Comparison of ENCODE assay signal across 16 cellular contexts in genomic region chr20:8116067-8116811, GRCh38. TPM values are rescaled to one million over a fixed set of nuclear protein-coding genes. Genes with fewer than 3 reads are reported as not detected.
A peak's percentile ranks its signal among the peaks of the same experiment; 100 is the strongest.
DNase-seq lines count a peak whose midpoint lies in the region; ATAC-seq, FAIRE-seq and TF ChIP-seq lines count a peak whose summit lies in the region.
"Had no signal": no experiment of that assay in that cellular context is flagged by ENCODE, and none has a peak within 500 bp of the region (broad histone marks: within the 10 kb centered on the region; RNA-seq: fewer than 3 reads in every experiment).

No MANE protein-coding gene starts in this region.

- H3K4me3 Mint-ChIP-seq in stimulated activated memory B cell treated with anti-CD40 and anti-IgM and Interleukin-4, amounts not matched to agents 10 μg/mL and 1 μg/mL and 100 μg/mL, for 72 hours, result no peak overlapping the region
- H3K4me3 Mint-ChIP-seq: activated B cell treated with CpG ODN at 0.5 μM for 24 hours; activated CD8-positive, alpha-beta memory T cell treated with anti-CD3 and anti-CD28 coated beads, Interleukin-2, amount 10 ng/mL, durations not matched to agents 7 days and 5 days; activated naive CD4-positive, alpha-beta T cell treated with anti-CD3 and anti-CD28 coated beads, Interleukin-2, amount 50 U/mL, for 24 hours had no signal

- H3K27ac ChIP-seq in VCaP (peak overlapping the region; percentile 76; the same call in 1 of the 2 replicates), tibial artery (no peak overlapping the region)
- H3K27ac ChIP-seq: C4-2B, upper lobe of right lung had no signal

- DNase-seq in EH (ENCODE audit: low read depth), result peak; percentile 75
- DNase-seq in foreskin fibroblast, result peak; percentile 78 to 87
- DNase-seq in sciatic nerve (ENCODE audit: low spot score), result no peak
- DNase-seq in RCC 7860 (ENCODE audit: low spot score), result no peak
- no peak for DNase-seq in tibial artery
- DNase-seq in NCI-H82 treated with DMSO at 0.1 percent for 48 hours (lab: John Stamatoyannopoulos, UW; ENCODE audit: unreplicated experiment), result no peak
- DNase-seq: activated B cell treated with CpG ODN at 0.5 μM for 24 hours; activated CD8-positive, alpha-beta memory T cell treated with anti-CD3 and anti-CD28 coated beads, Interleukin-2, amount 10 ng/mL, durations not matched to agents 7 days and 5 days; mesendoderm; NCI-H1092 treated with DMSO at 0.1 percent for 48 hours; nucleus accumbens; upper lobe of right lung had no signal

- H3K4me3 ChIP-seq in foreskin fibroblast (ENCODE audit: low read depth in 1 of 2, low read length in 2 of 2) (no peak overlapping the region), tibial artery (no peak overlapping the region)
- H3K4me3 ChIP-seq: upper lobe of right lung had no signal

- no peak for TF ChIP-seq CTCF in VCaP (conservative IDR thresholded peaks at IDR 0.05)
- no peak for TF ChIP-seq CTCF in foreskin fibroblast (IDR thresholded peaks at IDR 0.05; ENCODE audit: low read depth, low read length)
- no peak for TF ChIP-seq CTCF in tibial artery (IDR thresholded peaks at IDR 0.05)

- peaks cover 9% of the 10 kb centered on the region for H3K27me3 Mint-ChIP-seq in stimulated activated memory B cell treated with anti-CD40 and anti-IgM and Interleukin-4, amounts not matched to agents 10 μg/mL and 1 μg/mL and 100 μg/mL, for 72 hours
- H3K27me3 Mint-ChIP-seq: activated B cell treated with CpG ODN at 0.5 μM for 24 hours had no signal

- H3K9me3 ChIP-seq in tibial artery, result no peaks in the 10 kb centered on the region
- H3K9me3 ChIP-seq: upper lobe of right lung had no signal

- peak; percentile 81 for ATAC-seq in sciatic nerve
- ATAC-seq in stimulated activated memory B cell treated with anti-CD40 and anti-IgM and Interleukin-4, amounts not matched to agents 10 μg/mL and 1 μg/mL and 100 μg/mL, for 72 hours, result no peak
- ATAC-seq: activated CD8-positive, alpha-beta memory T cell treated with anti-CD3 and anti-CD28 coated beads, Interleukin-2, amount 10 ng/mL, durations not matched to agents 7 days and 5 days; upper lobe of right lung had no signal

- no peaks in the 10 kb centered on the region for H3K4me1 Mint-ChIP-seq in stimulated activated memory B cell treated with anti-CD40 and anti-IgM and Interleukin-4, amounts not matched to agents 10 μg/mL and 1 μg/mL and 100 μg/mL, for 72 hours
- H3K4me1 Mint-ChIP-seq: activated B cell treated with CpG ODN at 0.5 μM for 24 hours; activated CD8-positive, alpha-beta memory T cell treated with anti-CD3 and anti-CD28 coated beads, Interleukin-2, amount 10 ng/mL, durations not matched to agents 7 days and 5 days; activated naive CD4-positive, alpha-beta T cell treated with anti-CD3 and anti-CD28 coated beads, Interleukin-2, amount 50 U/mL, for 24 hours had no signal

- intact Hi-C loops in sciatic nerve (cut with DNase I) (no loop called here), tibial artery (cut with DNase I; ENCODE audit: low total_unique reads) (no loop called here)

- no peak overlapping the region for H3K27ac Mint-ChIP-seq in stimulated activated memory B cell treated with anti-CD40 and anti-IgM and Interleukin-4, amounts not matched to agents 10 μg/mL and 1 μg/mL and 100 μg/mL, for 72 hours
- H3K27ac Mint-ChIP-seq: activated B cell treated with CpG ODN at 0.5 μM for 24 hours; activated CD8-positive, alpha-beta memory T cell treated with anti-CD3 and anti-CD28 coated beads, Interleukin-2, amount 10 ng/mL, durations not matched to agents 7 days and 5 days; activated naive CD4-positive, alpha-beta T cell treated with anti-CD3 and anti-CD28 coated beads, Interleukin-2, amount 50 U/mL, for 24 hours had no signal

- H3K4me1 ChIP-seq in tibial artery, result no peaks in the 10 kb centered on the region
- H3K4me1 ChIP-seq: upper lobe of right lung had no signal

- H3K9me3 Mint-ChIP-seq in stimulated activated memory B cell treated with anti-CD40 and anti-IgM and Interleukin-4, amounts not matched to agents 10 μg/mL and 1 μg/mL and 100 μg/mL, for 72 hours, result no peaks in the 10 kb centered on the region
- H3K9me3 Mint-ChIP-seq: activated B cell treated with CpG ODN at 0.5 μM for 24 hours; activated naive CD4-positive, alpha-beta T cell treated with anti-CD3 and anti-CD28 coated beads, Interleukin-2, amount 50 U/mL, for 24 hours had no signal

- H3K27me3 ChIP-seq in tibial artery, result no peaks in the 10 kb centered on the region
- H3K27me3 ChIP-seq: upper lobe of right lung had no signal

- no peak for FAIRE-seq in RCC 7860 (lab: Jason Lieb, UNC)

- no peaks in the 10 kb centered on the region for H3K36me3 Mint-ChIP-seq in stimulated activated memory B cell treated with anti-CD40 and anti-IgM and Interleukin-4, amounts not matched to agents 10 μg/mL and 1 μg/mL and 100 μg/mL, for 72 hours
- H3K36me3 Mint-ChIP-seq: activated CD8-positive, alpha-beta memory T cell treated with anti-CD3 and anti-CD28 coated beads, Interleukin-2, amount 10 ng/mL, durations not matched to agents 7 days and 5 days; activated naive CD4-positive, alpha-beta T cell treated with anti-CD3 and anti-CD28 coated beads, Interleukin-2, amount 50 U/mL, for 24 hours had no signal

- H3K36me3 ChIP-seq in tibial artery, result no peaks in the 10 kb centered on the region
- H3K36me3 ChIP-seq: upper lobe of right lung had no signal

RNA-seq across cellular contexts. Expression of gene PLCB1, which starts 15.8 kb away (rescaled TPM):
- 58.5 TPM for total RNA-seq in sciatic nerve

Comparison
In these comparisons a context has a peak if more than half of its experiments do, and no peak if none do; other contexts are left out.
1. DNase-seq: peak in EH (single experiment) and foreskin fibroblast (2 of 2); none in sciatic nerve (single experiment), RCC 7860 (single experiment), tibial artery (0 of 2) and NCI-H82 treated with DMSO at 0.1 percent for 48 hours (single experiment).